8 cellular contexts compared by ENCODE assay signal in the genomic region with DNA sequence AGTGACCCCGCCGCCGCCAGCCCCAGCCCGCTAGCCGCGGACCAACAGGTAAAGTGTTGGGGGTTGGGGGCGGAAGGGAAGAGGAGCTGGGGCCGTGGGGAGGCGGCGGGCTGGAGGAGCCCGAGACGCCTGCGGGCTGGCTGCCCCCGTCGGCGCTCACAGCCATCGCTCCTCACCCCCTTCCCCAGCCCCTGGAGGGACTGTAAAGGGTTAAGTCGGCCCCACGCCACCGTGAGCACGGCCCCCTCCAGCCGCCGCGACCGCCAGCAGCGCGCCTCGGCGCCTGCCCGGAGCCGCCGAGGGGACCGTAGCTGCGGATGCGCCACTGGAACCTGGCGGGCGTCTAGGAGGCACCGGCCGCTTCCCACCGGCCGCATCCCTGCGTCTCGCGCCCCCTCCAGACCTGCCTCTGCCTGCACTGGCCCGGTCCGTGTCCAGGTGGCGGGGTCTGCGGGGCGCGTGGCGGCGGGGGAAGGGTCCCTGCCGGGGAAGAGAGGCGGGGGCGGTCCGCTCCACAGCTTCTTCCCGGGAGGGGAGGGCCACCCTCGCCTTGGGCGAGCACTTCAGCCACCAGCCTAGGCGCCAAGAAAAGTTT. TPM values are rescaled to one million over a fixed set of nuclear protein-coding genes. Genes with fewer than 3 reads are reported as not detected.
DNase-seq lines count a peak whose midpoint lies in the region; ATAC-seq and TF ChIP-seq lines count a peak whose summit lies in the region.

No MANE protein-coding gene starts in this region.

- peak overlapping the region; percentile 87 for H2AFZ ChIP-seq in SK-N-SH (ENCODE audit: low read depth)

- H3K79me2 ChIP-seq in SK-N-SH (ENCODE audit: insufficient read depth): no peaks in the 10 kb centered on the region
- peaks cover 8% of the 10 kb centered on the region for H3K79me2 ChIP-seq in mesendoderm (ENCODE audit: control insufficient read depth, insufficient read depth, low read length)

- H4K8ac ChIP-seq in mesendoderm (ENCODE audit: low read depth, low read length): no peak overlapping the region

- H2AK5ac ChIP-seq in mesendoderm (ENCODE audit: low read length): no peak overlapping the region

- H3K4ac ChIP-seq in mesendoderm (ENCODE audit: low read depth, low read length): peak overlapping the region; percentile 20

- no peaks in the 10 kb centered on the region for H3K9me3 Mint-ChIP-seq in activated CD4-positive, alpha-beta T cell treated with anti-CD3 and anti-CD28 coated beads, Interleukin-2, amount 10 ng/mL, durations not matched to agents 24 days and 14 days

- intact Hi-C loops in activated CD4-positive, alpha-beta T cell treated with anti-CD3 and anti-CD28 coated beads, Interleukin-2, amount 10 ng/mL, durations not matched to agents 24 days and 14 days (cut with micrococcal nuclease): loop anchor here (1.0 to 10.0 kb wide), 9 partner anchors 60 to 1274 kb away; a partner anchor contains a TSS
- intact Hi-C loops in dorsolateral prefrontal cortex (cut with DNase I): loop anchor here (2.0 to 10.0 kb wide), 3 partner anchors 61 to 323 kb away; a partner anchor contains a TSS
- intact Hi-C loops in thyroid gland (cut with DNase I): no loop called here

- H3K23ac ChIP-seq in mesendoderm (ENCODE audit: low read length): no peak overlapping the region

- POLR2A ChIA-PET in SK-N-SH (lab: Yijun Ruan, JAX): interaction anchor here (0.5 to 1.4 kb wide), 5 partner anchors 48 to 428 kb away, joined by 3 to 5 read pairs (median 3); a partner anchor contains a TSS

- peaks cover 63% of the 10 kb centered on the region for H3K27me3 Mint-ChIP-seq in activated CD4-positive, alpha-beta T cell treated with anti-CD3 and anti-CD28 coated beads, Interleukin-2, amount 10 ng/mL, durations not matched to agents 24 days and 14 days

- H2BK120ac ChIP-seq in mesendoderm (ENCODE audit: low read depth, low read length): peak overlapping the region; percentile 84

- no peak for TF ChIP-seq CTCF in SK-N-SH (IDR thresholded peaks at IDR 0.05)
- no peak for TF ChIP-seq CTCF in dorsolateral prefrontal cortex (IDR thresholded peaks at IDR 0.05 in 54 of 56, conservative IDR thresholded peaks at IDR 0.05 in 2 of 56; ENCODE audit: low read depth in 1 of 56, partially characterized antibody in 56 of 56)
- TF ChIP-seq CTCF in thyroid gland (IDR thresholded peaks at IDR 0.05): no peak

- peak overlapping the region; percentile 84 for H3K56ac ChIP-seq in mesendoderm (ENCODE audit: low read length)

- H3K27ac Mint-ChIP-seq in activated CD4-positive, alpha-beta T cell treated with anti-CD3 and anti-CD28 coated beads, Interleukin-2, amount 10 ng/mL, durations not matched to agents 24 days and 14 days: no peak overlapping the region

- H3K9me2 ChIP-seq in SK-N-SH: no peaks in the 10 kb centered on the region

- peak overlapping the region; percentile 88 for H3K4me3 Mint-ChIP-seq in activated CD4-positive, alpha-beta T cell treated with anti-CD3 and anti-CD28 coated beads, Interleukin-2, amount 10 ng/mL, durations not matched to agents 24 days and 14 days

- H3K36me3 Mint-ChIP-seq in activated CD4-positive, alpha-beta T cell treated with anti-CD3 and anti-CD28 coated beads, Interleukin-2, amount 10 ng/mL, durations not matched to agents 24 days and 14 days (ENCODE audit: low read depth): no peaks in the 10 kb centered on the region

- no peak overlapping the region for H2BK5ac ChIP-seq in mesendoderm (ENCODE audit: low read length)

- H3K18ac ChIP-seq in mesendoderm (ENCODE audit: low read length): peak overlapping the region; percentile 93

- TF ChIP-seq POLR2A in thyroid gland (IDR thresholded peaks at IDR 0.05): no peak

- peak overlapping the region; percentile 57 to 65 for H3K4me3 ChIP-seq in SK-N-SH (ENCODE audit: low read depth in 2 of 2, low read length in 1 of 2)
- peak overlapping the region; percentile 58 to 86 (median 77) for H3K4me3 ChIP-seq in dorsolateral prefrontal cortex
- peak overlapping the region; percentile 54 for H3K4me3 ChIP-seq in mesendoderm (ENCODE audit: low read length)
- H3K4me3 ChIP-seq in thyroid gland (replicated peaks in 1 of 3): peak overlapping the region; percentile 43 to 57 (median 47)

- H3K27ac ChIP-seq in SK-N-SH (ENCODE audit: low read depth in 2 of 2, low read length in 1 of 2) (no peak overlapping the region), dorsolateral prefrontal cortex (peak overlapping the region in 56 of 59 donors; percentile 23 to 91 (median 82)), mesendoderm (ENCODE audit: low read depth, low read length) (peak overlapping the region; percentile 89), thyroid gland (peak overlapping the region in 1 of 3 donors; percentile 15)

- H4K20me1 ChIP-seq in SK-N-SH (ENCODE audit: insufficient read depth): no peaks in the 10 kb centered on the region

- H3K9ac ChIP-seq in SK-N-SH (no peak overlapping the region), mesendoderm (ENCODE audit: low read length) (peak overlapping the region; percentile 66)

- H3K27me3 ChIP-seq in SK-N-SH (ENCODE audit: insufficient read depth) (peaks cover 74% of the 10 kb centered on the region), dorsolateral prefrontal cortex (no peaks in the 10 kb centered on the region), mesendoderm (ENCODE audit: insufficient read depth, low read length, poor library complexity) (no peaks in the 10 kb centered on the region), thyroid gland (no peaks in the 10 kb centered on the region)

- H4K5ac ChIP-seq in mesendoderm (ENCODE audit: low read length): no peak overlapping the region

- H3K79me1 ChIP-seq in mesendoderm (ENCODE audit: low read length): peaks cover 3% of the 10 kb centered on the region

- no peak for TF ChIP-seq EP300 in SK-N-SH (IDR thresholded peaks at IDR 0.05; ENCODE audit: borderline replicate concordance in 1 of 2, low read depth in 1 of 2, low read length in 1 of 2)

- H3K4me1 ChIP-seq in SK-N-SH (ENCODE audit: control insufficient read depth in 1 of 2, insufficient read depth in 2 of 2, low read depth in 1 of 2, low read length in 1 of 2): peaks cover 0 to 5% of the 10 kb centered on the region in 2 experiments; a peak in 1 of 4 replicates
- peaks cover 9% of the 10 kb centered on the region for H3K4me1 ChIP-seq in mesendoderm (ENCODE audit: control insufficient read depth, low read depth, low read length)
- H3K4me1 ChIP-seq in thyroid gland: peaks cover 0 to 10% of the 10 kb centered on the region in 2 donors

- peak overlapping the region; percentile 9 for H2BK15ac ChIP-seq in mesendoderm (replicated peaks; ENCODE audit: low read depth)

- DNase-seq in activated CD4-positive, alpha-beta T cell treated with anti-CD3 and anti-CD28 coated beads, Interleukin-2, amount 10 ng/mL, durations not matched to agents 24 days and 14 days: peak; percentile 73
- no peak for DNase-seq in activated CD4-positive, alpha-beta T cell treated with anti-CD3 and anti-CD28 coated beads for 1 hour
- DNase-seq in SK-N-SH (peak; percentile 82), dorsolateral prefrontal cortex (peak in 3 of 10 donors; percentile 5 to 44 (median 13)), mesendoderm (peak; percentile 74), thyroid gland (peak; percentile 20 to 37)

- no peaks in the 10 kb centered on the region for H3F3A ChIP-seq in SK-N-SH (replicated peaks; ENCODE audit: insufficient read depth)

- peak; percentile 29 for ATAC-seq in HG03135 (IDR thresholded peaks at IDR 0.05; ENCODE audit: unreplicated experiment)
- ATAC-seq in GM21515 (IDR thresholded peaks at IDR 0.05; ENCODE audit: unreplicated experiment): no peak

- WGBS in SK-N-SH (ENCODE audit: low lambda C conversion rate): 0% methylated on average over 5 of the region's 60 CpGs
- no CpG with 5 or more reads among the region's 60 CpGs for WGBS in mesendoderm (ENCODE audit: extremely low coverage, insufficient coverage, low lambda C conversion rate)
- WGBS in thyroid gland, 2 donors: 1 to 5% methylated on average over 7 to 13 of the region's 60 CpGs

- H3K4me1 Mint-ChIP-seq in activated CD4-positive, alpha-beta T cell treated with anti-CD3 and anti-CD28 coated beads, Interleukin-2, amount 10 ng/mL, durations not matched to agents 24 days and 14 days: peaks cover 8% of the 10 kb centered on the region

- H3K4me2 ChIP-seq in SK-N-SH (peak overlapping the region; percentile 97), mesendoderm (ENCODE audit: low read length) (peak overlapping the region; percentile 29)

- H3K9me3 ChIP-seq in SK-N-SH: no peaks in the 10 kb centered on the region
- H3K9me3 ChIP-seq in thyroid gland: no peaks in the 10 kb centered on the region

- TF ChIP-seq RAD21 in SK-N-SH (IDR thresholded peaks at IDR 0.05; ENCODE audit: low read length): no peak

- H3K36me3 ChIP-seq in SK-N-SH (replicated peaks in 1 of 2; ENCODE audit: control insufficient read depth in 1 of 2, insufficient read depth in 2 of 2, low read length in 1 of 2) (no peaks in the 10 kb centered on the region), mesendoderm (ENCODE audit: control insufficient read depth, insufficient read depth, low read length) (no peaks in the 10 kb centered on the region), thyroid gland (no peaks in the 10 kb centered on the region)

- CTCF ChIA-PET in SK-N-SH (lab: Yijun Ruan, JAX): interaction anchor here (0.7 to 2.8 kb wide), 17 partner anchors 9 to 381 kb away, joined by 3 to 15 read pairs (median 4); no protein-coding TSS in a partner anchor

TF ChIP-seq in SK-N-SH, 30 proteins besides CTCF, POLR2A, EP300 and RAD21:
- no peak for TF ChIP-seq MXI1 (IDR thresholded peaks at IDR 0.05; ENCODE audit: low read depth, low read length)
- TF ChIP-seq SIN3A (IDR thresholded peaks at IDR 0.05; ENCODE audit: borderline replicate concordance, low read depth, low read length): no peak
- TF ChIP-seq CHD2 (IDR thresholded peaks at IDR 0.05; ENCODE audit: low read length, partially characterized antibody): no peak
- no peak for TF ChIP-seq SMC3 (IDR thresholded peaks at IDR 0.05; ENCODE audit: low read depth, low read length)
TF ChIP-seq in SK-N-SH: peak in this region for 0.

RNA-seq across cellular contexts. Expression of a gene that starts 0.5 kb away (rescaled TPM):
- total RNA-seq in activated CD4-positive, alpha-beta T cell treated with anti-CD3 and anti-CD28 coated beads, Interleukin-2, amount 10 ng/mL, durations not matched to agents 24 days and 14 days: 2.5 and 4.9 TPM in 2 replicates
- 0.03 and 0.06 TPM in 2 replicates for polyA plus RNA-seq in SK-N-SH (2012; rRNA removed)
- 0.04 TPM in 2 replicates for polyA plus RNA-seq in SK-N-SH (2012; cell fraction: cytosol; rRNA removed)
- polyA plus RNA-seq in SK-N-SH (2012; cell fraction: nucleus; rRNA removed): 0.12 and 0.39 TPM in 2 replicates
- 10 to 100 TPM; 26.0 to 93.7 (median 57.5) TPM for total RNA-seq in dorsolateral prefrontal cortex
- 2.4 TPM for polyA plus RNA-seq in mesendoderm (2013, experiment 1 of 2)
- 3.3 TPM for polyA plus RNA-seq in mesendoderm (2013, experiment 2 of 2)
- 10 to 100 TPM in 1 of 4 donors, 1 to 10 TPM in 3; 1.6 to 23.7 (median 4.0) TPM for total RNA-seq in thyroid gland

Comparison
In these comparisons a context has a peak if more than half of its experiments do, and no peak if none do; other contexts are left out.
1. H3K27ac ChIP-seq: peak in dorsolateral prefrontal cortex (56 of 59) and mesendoderm (single experiment); none in SK-N-SH (0 of 2).
2. Peak in every context shown above with its lines, with median percentiles within 50 percentile points of each other: H3K4me3 ChIP-seq.